ENCODE assay signal across 8 cellular contexts in genomic region chr1:92961896-92962752, GRCh38. TPM values are rescaled to one million over a fixed set of nuclear protein-coding genes. Genes with fewer than 3 reads are reported as not detected.
DNase-seq lines count a peak whose midpoint lies in the region; ATAC-seq, FAIRE-seq and TF ChIP-seq lines count a peak whose summit lies in the region.

No MANE protein-coding gene starts in this region.

- H3K27me3 ChIP-seq in HAP-1 (ENCODE audit: low read depth) (peaks cover 31% of the 10 kb centered on the region), ectodermal cell (ENCODE audit: control insufficient read depth, insufficient read depth, low read length, poor library complexity, severe bottlenecking) (peaks cover 17% of the 10 kb centered on the region)

- no peaks in the 10 kb centered on the region for H3K9me3 Mint-ChIP-seq in activated CD4-positive, alpha-beta T cell treated with anti-CD3 and anti-CD28 coated beads, Interleukin-2, amount 10 ng/mL, durations not matched to agents 24 days and 14 days
- H3K9me3 Mint-ChIP-seq in mesothelial cell of epicardium, result no peaks in the 10 kb centered on the region
- no peaks in the 10 kb centered on the region for H3K9me3 Mint-ChIP-seq in stimulated activated effector memory CD8-positive, alpha-beta T cell treated with anti-CD3 and anti-CD28 coated beads, Interleukin-12 subunit alpha, Interleukin-12 subunit beta, amount 100 ng/mL, for 72 hours

- H3K4me3 Mint-ChIP-seq in activated CD4-positive, alpha-beta T cell treated with anti-CD3 and anti-CD28 coated beads, Interleukin-2, amount 10 ng/mL, durations not matched to agents 24 days and 14 days, result no peak overlapping the region
- no peak overlapping the region for H3K4me3 Mint-ChIP-seq in mesothelial cell of epicardium
- no peak overlapping the region for H3K4me3 Mint-ChIP-seq in stimulated activated effector memory CD8-positive, alpha-beta T cell treated with anti-CD3 and anti-CD28 coated beads, Interleukin-12 subunit alpha, Interleukin-12 subunit beta, amount 100 ng/mL, for 72 hours

- H3K36me3 ChIP-seq in HAP-1 (replicated peaks) (no peaks in the 10 kb centered on the region), ectodermal cell (ENCODE audit: control insufficient read depth, insufficient read depth, low read length) (no peaks in the 10 kb centered on the region)

- peak overlapping the region; percentile 45 for H3K4me3 ChIP-seq in HAP-1
- peak overlapping the region; percentile 85 for H3K4me3 ChIP-seq in ectodermal cell (ENCODE audit: insufficient read depth, low read depth, low read length)

- H3K27ac ChIP-seq in ectodermal cell (ENCODE audit: insufficient read depth, low read depth, low read length, poor library complexity, severe bottlenecking), result peak overlapping the region; percentile 16

- H3K36me3 Mint-ChIP-seq in activated CD4-positive, alpha-beta T cell treated with anti-CD3 and anti-CD28 coated beads, Interleukin-2, amount 10 ng/mL, durations not matched to agents 24 days and 14 days (ENCODE audit: low read depth), result peaks cover 12% of the 10 kb centered on the region
- H3K36me3 Mint-ChIP-seq in mesothelial cell of epicardium, result no peaks in the 10 kb centered on the region
- peaks cover 9% of the 10 kb centered on the region for H3K36me3 Mint-ChIP-seq in stimulated activated effector memory CD8-positive, alpha-beta T cell treated with anti-CD3 and anti-CD28 coated beads, Interleukin-12 subunit alpha, Interleukin-12 subunit beta, amount 100 ng/mL, for 72 hours

- H3K4me1 Mint-ChIP-seq in activated CD4-positive, alpha-beta T cell treated with anti-CD3 and anti-CD28 coated beads, Interleukin-2, amount 10 ng/mL, durations not matched to agents 24 days and 14 days, result peaks cover 22% of the 10 kb centered on the region
- H3K4me1 Mint-ChIP-seq in mesothelial cell of epicardium, result peaks cover 24% of the 10 kb centered on the region
- peaks cover 25% of the 10 kb centered on the region for H3K4me1 Mint-ChIP-seq in stimulated activated effector memory CD8-positive, alpha-beta T cell treated with anti-CD3 and anti-CD28 coated beads, Interleukin-12 subunit alpha, Interleukin-12 subunit beta, amount 100 ng/mL, for 72 hours

- FAIRE-seq in GM12892 (lab: Jason Lieb, UNC), result peak; percentile 94

- intact Hi-C loops in activated CD4-positive, alpha-beta T cell treated with anti-CD3 and anti-CD28 coated beads, Interleukin-2, amount 10 ng/mL, durations not matched to agents 24 days and 14 days (cut with micrococcal nuclease), result loop anchor here (1.0 to 5.0 kb wide), 9 partner anchors 15 to 475 kb away; partner anchors contain the start of genes CCDC18, DR1, GFI1 and MTF2

- no peak overlapping the region for H3K27ac Mint-ChIP-seq in activated CD4-positive, alpha-beta T cell treated with anti-CD3 and anti-CD28 coated beads, Interleukin-2, amount 10 ng/mL, durations not matched to agents 24 days and 14 days
- peak overlapping the region; percentile 85 for H3K27ac Mint-ChIP-seq in mesothelial cell of epicardium
- no peak overlapping the region for H3K27ac Mint-ChIP-seq in stimulated activated effector memory CD8-positive, alpha-beta T cell treated with anti-CD3 and anti-CD28 coated beads, Interleukin-12 subunit alpha, Interleukin-12 subunit beta, amount 100 ng/mL, for 72 hours

- no peak for TF ChIP-seq CTCF in mesothelial cell of epicardium (IDR thresholded peaks at IDR 0.05; ENCODE audit: unreplicated experiment)

- 1% methylated on average over 28 to 32 of the region's 32 CpGs for WGBS in ectodermal cell, 2 experiments

- H3K27me3 Mint-ChIP-seq in activated CD4-positive, alpha-beta T cell treated with anti-CD3 and anti-CD28 coated beads, Interleukin-2, amount 10 ng/mL, durations not matched to agents 24 days and 14 days, result no peaks in the 10 kb centered on the region
- H3K27me3 Mint-ChIP-seq in mesothelial cell of epicardium (ENCODE audit: low read depth), result no peaks in the 10 kb centered on the region

- H3K9me3 ChIP-seq in HAP-1 (no peaks in the 10 kb centered on the region), ectodermal cell (ENCODE audit: control insufficient read depth, low read length) (no peaks in the 10 kb centered on the region)

- peak; percentile 77 for ATAC-seq in stimulated activated effector memory CD8-positive, alpha-beta T cell treated with anti-CD3 and anti-CD28 coated beads, Interleukin-12 subunit alpha, Interleukin-12 subunit beta, amount 100 ng/mL, for 72 hours

- peak; percentile 16; the same call in 1 of the 2 replicates for TF ChIP-seq POLR2A in GM12892 (IDR thresholded peaks at IDR 0.05; ENCODE audit: low read depth, low read length)

- H3K4me1 ChIP-seq in HAP-1 (peaks cover 4% of the 10 kb centered on the region), ectodermal cell (ENCODE audit: control insufficient read depth, insufficient read depth, low read length) (peaks cover 3% of the 10 kb centered on the region)

- DNase-seq in GM12892 (ENCODE audit: insufficient read length) (peak; percentile 42), HAP-1 (ENCODE audit: low spot score in 2 of 2) (peak in 1 of 2 experiments; percentile 23), M059J (ENCODE audit: low read depth) (peak; percentile 77), mesothelial cell of epicardium (ENCODE audit: low spot score in 2 of 2, unreplicated experiment in 2 of 2) (no peak), NOMO-1 (lab: John Stamatoyannopoulos, UW; ENCODE audit: unreplicated experiment in 2 of 2) (no peak)
- peak; percentile 92 for DNase-seq in activated CD4-positive, alpha-beta T cell treated with anti-CD3 and anti-CD28 coated beads, Interleukin-2, amount 10 ng/mL, durations not matched to agents 24 days and 14 days
- DNase-seq in stimulated activated effector memory CD8-positive, alpha-beta T cell treated with anti-CD3 and anti-CD28 coated beads, Interleukin-12 subunit alpha, Interleukin-12 subunit beta, amount 100 ng/mL, for 72 hours (ENCODE audit: low spot score in 2 of 2), result peak in 1 of 2 donors; percentile 69

- in situ Hi-C loops in HAP-1 (cut with MboI; ENCODE audit: low sequenced_read_pairs), result no loop called here

RNA-seq across cellular contexts. Expression of gene DIPK1A, which starts 0.9 kb away (rescaled TPM):
- polyA plus RNA-seq in GM12892 (2012; ENCODE audit: missing spikeins), result 6.1 TPM
- total RNA-seq in M059J (2014; rRNA removed; shearing (Covaris generic)), result 12.7 and 21.5 TPM in 2 replicates
- total RNA-seq in activated CD4-positive, alpha-beta T cell treated with anti-CD3 and anti-CD28 coated beads, Interleukin-2, amount 10 ng/mL, durations not matched to agents 24 days and 14 days, result 18.8 and 19.7 TPM in 2 replicates
- 4.1 TPM for polyA plus RNA-seq in ectodermal cell (2013, experiment 1 of 4)
- 4.7 TPM for polyA plus RNA-seq in ectodermal cell (2013, experiment 2 of 4)
- polyA plus RNA-seq in ectodermal cell (2013, experiment 3 of 4), result 3.0 TPM
- polyA plus RNA-seq in ectodermal cell (2013, experiment 4 of 4), result 3.6 TPM
- total RNA-seq in mesothelial cell of epicardium, result 11.8 to 13.8 TPM (median 12.3 TPM) in 3 replicates

Comparison
In these comparisons a context has a peak if more than half of its experiments do, and no peak if none do; other contexts are left out.
1. DNase-seq: peak in GM12892 (single experiment), M059J (single experiment) and activated CD4-positive, alpha-beta T cell treated with anti-CD3 and anti-CD28 coated beads, Interleukin-2, amount 10 ng/mL, durations not matched to agents 24 days and 14 days (single experiment); none in mesothelial cell of epicardium (0 of 2) and NOMO-1 (0 of 2).